In genomic region chr4:109303141-109303499, GRCh38 we compare ENCODE assay signal across 8 cellular contexts. TPM values are rescaled to one million over a fixed set of nuclear protein-coding genes. Genes with fewer than 3 reads are reported as not detected.
A peak's percentile ranks its signal among the peaks of the same experiment; 100 is the strongest.
DNase-seq lines count a peak whose midpoint lies in the region; ATAC-seq lines count a peak whose summit lies in the region.

No MANE protein-coding gene starts in this region.

- no peak overlapping the region for H3K27ac ChIP-seq in ACC112 (ENCODE audit: low read depth, low read length)
- peak overlapping the region; percentile 46 for H3K27ac ChIP-seq in HUES48 (ENCODE audit: low read depth, low read length)
- no peak overlapping the region for H3K27ac ChIP-seq in mucosa of rectum (ENCODE audit: low read depth in 2 of 2, low read length in 2 of 2)

- peak overlapping the region; percentile 66 for H2AFZ ChIP-seq in ACC112 (ENCODE audit: low read length, unreplicated experiment)

- ATAC-seq in left colon (no peak), HG03457 (IDR thresholded peaks at IDR 0.05; ENCODE audit: unreplicated experiment) (no peak), HG02759 (IDR thresholded peaks at IDR 0.05; ENCODE audit: unreplicated experiment) (no peak)

- H3K4me1 ChIP-seq in ACC112 (ENCODE audit: control insufficient read depth, insufficient read depth, low read length, unreplicated experiment) = peaks cover 2% of the 10 kb centered on the region
- peaks cover 8% of the 10 kb centered on the region for H3K4me1 ChIP-seq in HUES48 (ENCODE audit: control insufficient read depth, insufficient read depth, low read length)
- H3K4me1 ChIP-seq in mucosa of rectum (ENCODE audit: control insufficient read depth in 2 of 2, insufficient read depth in 2 of 2, low read length in 2 of 2) = peaks cover 3 to 10% of the 10 kb centered on the region in 2 donors

- intact Hi-C loops in left colon (cut with DNase I, micrococcal nuclease) = no loop called here

- H3K36me3 ChIP-seq in ACC112 (ENCODE audit: insufficient read depth, low read length) (no peaks in the 10 kb centered on the region), HUES48 (ENCODE audit: control insufficient read depth, insufficient read depth, low read length) (no peaks in the 10 kb centered on the region), mucosa of rectum (ENCODE audit: control insufficient read depth in 2 of 2, insufficient read depth in 2 of 2, low read length in 2 of 2) (no peaks in the 10 kb centered on the region)

- H3K79me2 ChIP-seq in ACC112 (ENCODE audit: control insufficient read depth, insufficient read depth, low read length, unreplicated experiment) = no peaks in the 10 kb centered on the region

- H3K9me3 ChIP-seq in HUES48 (ENCODE audit: control insufficient read depth, insufficient read depth, low read length) (no peaks in the 10 kb centered on the region), mucosa of rectum (ENCODE audit: control insufficient read depth in 2 of 2, low read length in 2 of 2) (no peaks in the 10 kb centered on the region)

- H3K27me3 ChIP-seq in ACC112 (ENCODE audit: insufficient read depth, low read length) = peaks cover 75% of the 10 kb centered on the region
- H3K27me3 ChIP-seq in HUES48 (ENCODE audit: control insufficient read depth, insufficient read depth, low read length) = peaks cover 39% of the 10 kb centered on the region
- H3K27me3 ChIP-seq in mucosa of rectum (ENCODE audit: control insufficient read depth in 2 of 2, insufficient read depth in 2 of 2, low read length in 2 of 2) = peaks cover 31 to 52% of the 10 kb centered on the region in 2 donors

- peak overlapping the region; percentile 81 for H3K4me3 ChIP-seq in ACC112 (ENCODE audit: low read depth, low read length)
- peak overlapping the region; percentile 71 for H3K4me3 ChIP-seq in HUES48 (ENCODE audit: low read depth, low read length)
- peak overlapping the region; percentile 45 to 64 for H3K4me3 ChIP-seq in mucosa of rectum (ENCODE audit: low read length in 2 of 2)

- H3K9ac ChIP-seq in HUES48 (ENCODE audit: low read depth, low read length) (peak overlapping the region; percentile 66), mucosa of rectum (ENCODE audit: low read depth in 1 of 2, low read length in 2 of 2) (no peak overlapping the region)

- DNase-seq in dermis blood vessel endothelial cell (peak; percentile 39), left colon (no peak), NCI-H187 treated with DMSO at 0.1 percent for 48 hours (lab: John Stamatoyannopoulos, UW) (no peak)

RNA-seq across cellular contexts. Expression of gene COL25A1, which starts 0.7 kb away (rescaled TPM):
- total RNA-seq in dermis blood vessel endothelial cell (0.14 and 0.68 TPM in 2 replicates), left colon (under 1 TPM; 0.42 to 0.43 TPM)
